24 cellular contexts compared by ENCODE assay signal in the genomic region with DNA sequence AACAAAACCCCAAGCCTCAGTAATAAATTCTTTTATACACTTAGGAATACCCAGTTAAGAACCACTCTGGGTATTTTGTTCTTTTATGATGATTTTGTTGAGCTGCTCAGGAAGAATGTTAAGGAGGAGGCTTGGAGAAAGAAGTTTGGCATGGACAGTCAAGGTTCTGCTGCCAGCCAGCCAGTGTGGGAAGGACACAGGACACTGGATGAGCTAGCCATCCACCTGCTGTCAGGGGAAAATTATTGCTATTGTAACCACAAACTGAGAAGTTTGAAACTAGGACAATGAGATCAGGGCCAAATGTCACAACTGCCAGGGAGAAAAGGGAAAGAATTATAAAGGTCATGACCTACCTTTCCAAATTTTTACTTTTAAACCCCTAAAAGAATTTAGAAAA. TPM values are rescaled to one million over a fixed set of nuclear protein-coding genes. Genes with fewer than 3 reads are reported as not detected.
"Had no signal": no experiment of that assay in that cellular context is flagged by ENCODE, and none has a peak within 500 bp of the region (broad histone marks: within the 10 kb centered on the region; RNA-seq: fewer than 3 reads in every experiment).

No MANE protein-coding gene starts in this region.

- H3K27me3 ChIP-seq: brain microvascular endothelial cell, esophagus squamous epithelium, neutrophil, transverse colon had no signal

- H3K4me3 ChIP-seq: esophagus squamous epithelium, left ventricle myocardium inferior, lung, transverse colon had no signal

- H3K36me3 ChIP-seq: brain microvascular endothelial cell, esophagus squamous epithelium, left ventricle myocardium inferior, neutrophil, transverse colon, WERI-Rb-1 had no signal

- DNase-seq: activated CD4-positive, alpha-beta T cell treated with anti-CD3 and anti-CD28 coated beads for 48 hours; activated CD4-positive, alpha-beta T cell treated with anti-CD3 and anti-CD28 coated beads, Interleukin-2, amount 50 U/mL, for 48 hours; activated CD8-positive, alpha-beta memory T cell treated with anti-CD3 and anti-CD28 coated beads for 24 hours; activated CD8-positive, alpha-beta memory T cell treated with anti-CD3 and anti-CD28 coated beads, Interleukin-2, amount 50 U/mL, for 4 hours; activated effector memory CD4-positive, alpha-beta T cell treated with anti-CD3 and anti-CD28 coated beads, Interleukin-2, amount 50 U/mL, for 16 hours; activated naive CD4-positive, alpha-beta T cell treated with anti-CD3 and anti-CD28 coated beads, Interleukin-2, amount 10 ng/mL, durations not matched to agents 7 days and 5 days; activated naive CD8-positive, alpha-beta T cell treated with anti-CD3 and anti-CD28 coated beads, Interleukin-2, amount 10 ng/mL, durations not matched to agents 7 days and 5 days; activated T-cell treated with anti-CD3 and anti-CD28 coated beads, Interleukin-2, amount 50 U/mL, for 1 hour; brain microvascular endothelial cell; endodermal cell; esophagus squamous epithelium; foreskin melanocyte; left ventricle myocardium inferior; mesendoderm; stimulated activated CD4-positive, alpha-beta T cell treated with anti-CD3 and anti-CD28 coated beads, Interleukin-15, amount 100 ng/mL, for 24 hours; stimulated activated CD4-positive, alpha-beta T cell treated with anti-CD3 and anti-CD28 coated beads, Interleukin-2, amount 100 ng/mL, for 24 hours; stimulated activated naive B cell treated with anti-CD40 and anti-IgM and Interleukin-4, amounts not matched to agents 10 μg/mL and 1 μg/mL and 100 μg/mL, for 72 hours; T1000; transverse colon; WERI-Rb-1 had no signal

- H3K27ac ChIP-seq: brain microvascular endothelial cell, left ventricle myocardium inferior, neutrophil, WERI-Rb-1 had no signal

- ATAC-seq: activated CD4-positive, CD25-positive, alpha-beta regulatory T cell treated with anti-CD3 and anti-CD28 coated beads, Interleukin-2, amount 50 U/mL, for 24 hours; stimulated activated naive B cell treated with anti-CD40 and anti-IgM and Interleukin-4, amounts not matched to agents 10 μg/mL and 1 μg/mL and 100 μg/mL, for 72 hours had no signal

- H3K9me3 ChIP-seq: esophagus squamous epithelium, left ventricle myocardium inferior, neutrophil, transverse colon had no signal

RNA-seq across cellular contexts. Expression of gene ADAMTSL1, which starts 25.9 kb away (rescaled TPM):
- total RNA-seq: activated naive CD8-positive, alpha-beta T cell treated with anti-CD3 and anti-CD28 coated beads, Interleukin-2, amount 10 ng/mL, durations not matched to agents 7 days and 5 days; activated T-helper 1 cell treated with anti-CD3 and anti-CD28 coated beads, Interleukin-12 subunit alpha, Interleukin-12 subunit beta, Interleukin-2, Interleukin-4 antibody, amounts not matched to agents 30 ng/mL and 10 ng/mL and 1 ng/mL, durations not matched to agents 14 hours and 24 hours and 36 hours had no signal
